23 cellular contexts compared by ENCODE assay signal in the genomic region with DNA sequence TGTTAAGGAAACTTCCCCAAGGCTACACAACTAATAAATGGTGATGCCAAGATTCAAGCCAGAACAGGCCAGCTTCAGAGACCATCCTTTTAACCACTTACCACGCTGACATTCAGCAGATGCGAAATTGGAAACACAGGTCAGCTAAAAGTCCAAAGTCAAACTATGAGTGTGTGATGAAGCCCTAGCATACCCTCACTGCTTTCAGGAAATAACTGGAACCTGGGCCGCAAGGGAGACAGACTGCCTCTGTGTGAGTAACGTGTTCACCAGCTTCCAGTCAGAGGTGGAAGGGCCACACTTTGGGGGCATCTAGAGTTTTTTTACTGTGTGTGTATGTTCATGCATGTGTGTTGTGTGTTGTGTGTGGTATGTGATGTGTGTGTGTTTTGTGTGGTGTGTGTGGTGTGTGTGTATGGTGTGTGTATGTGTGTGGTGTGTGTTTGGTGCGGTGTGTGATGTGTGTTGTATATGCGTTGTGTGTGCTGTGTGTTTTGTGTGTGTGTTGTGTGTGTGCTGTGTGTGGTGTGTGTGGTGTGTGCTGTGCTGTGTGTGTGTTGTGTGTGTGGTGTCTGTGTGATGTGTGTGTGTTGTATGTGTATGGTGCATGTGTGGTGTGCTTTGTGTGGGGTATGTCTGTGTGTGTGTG. TPM values are rescaled to one million over a fixed set of nuclear protein-coding genes. Genes with fewer than 3 reads are reported as not detected.
"Had no signal": no experiment of that assay in that cellular context is flagged by ENCODE, and none has a peak within 500 bp of the region (broad histone marks: within the 10 kb centered on the region; RNA-seq: fewer than 3 reads in every experiment).

No MANE protein-coding gene starts in this region.

- H3K27ac ChIP-seq: adrenal gland, breast epithelium, Peyer's patch, RWPE1, SJCRH30 had no signal

- H3K4me2 ChIP-seq: SK-N-SH had no signal

- H3K9me3 ChIP-seq: adrenal gland, breast epithelium, Peyer's patch, SJCRH30, SK-N-SH had no signal

- H3K27me3 ChIP-seq: Peyer's patch had no signal

- H3K4me3 ChIP-seq: adrenal gland, breast epithelium, Peyer's patch, SJCRH30 had no signal

- H3K9ac ChIP-seq: SK-N-SH had no signal

- H3K36me3 ChIP-seq: adrenal gland, breast epithelium, Peyer's patch, SJCRH30 had no signal

- ATAC-seq: activated CD8-positive, alpha-beta T cell treated with anti-CD3 and anti-CD28 coated beads for 36 hours had no signal

- H3K4me1 ChIP-seq: adrenal gland, breast epithelium, Peyer's patch, SJCRH30 had no signal

- DNase-seq: activated CD4-positive, alpha-beta T cell treated with anti-CD3 and anti-CD28 coated beads, Interleukin-2, amount 50 U/mL, for 1 hour; activated CD4-positive, CD25-positive, alpha-beta regulatory T cell; activated CD8-positive, alpha-beta memory T cell treated with anti-CD3 and anti-CD28 coated beads, Interleukin-2, amount 50 U/mL, for 4 hours; activated CD8-positive, alpha-beta T cell treated with anti-CD3 and anti-CD28 coated beads for 36 hours; activated naive CD4-positive, alpha-beta T cell treated with anti-CD3 and anti-CD28 coated beads, Interleukin-2, amount 50 U/mL, for 16 hours; activated naive CD8-positive, alpha-beta T cell treated with anti-CD3 and anti-CD28 coated beads, Interleukin-2, amount 10 ng/mL, durations not matched to agents 7 days and 5 days; adrenal gland; anterior cingulate cortex; KG1; NCI-H1048; NCI-H146; NCI-H187 treated with DMSO at 0.1 percent for 48 hours; NCI-H2081 treated with DMSO at 0.1 percent for 48 hours; NCI-H446; NCI-H524; Peyer's patch; Right ventricle myocardium superior; SJCRH30; SK-N-SH had no signal

RNA-seq across cellular contexts. Expression of a gene that starts 12.5 kb away (rescaled TPM):
- total RNA-seq: activated CD8-positive, alpha-beta T cell treated with anti-CD3 and anti-CD28 coated beads for 36 hours; activated naive CD8-positive, alpha-beta T cell treated with anti-CD3 and anti-CD28 coated beads, Interleukin-2, amount 10 ng/mL, durations not matched to agents 7 days and 5 days; adrenal gland; breast epithelium; LHCN-M2; M059J; Peyer's patch; Right ventricle myocardium superior; SJCRH30 had no signal
- polyA plus RNA-seq: adrenal gland, SK-N-SH had no signal
